Comparison of ENCODE assay signal across 8 cellular contexts in genomic region chr17:65560628-65561371, GRCh38. TPM values are rescaled to one million over a fixed set of nuclear protein-coding genes. Genes with fewer than 3 reads are reported as not detected.
DNase-seq lines count a peak whose midpoint lies in the region; ATAC-seq and TF ChIP-seq lines count a peak whose summit lies in the region.

No MANE protein-coding gene starts in this region.

- peaks cover 6% of the 10 kb centered on the region; the same call in 1 of the 2 replicates for H3K36me3 ChIP-seq in SK-N-MC (ENCODE audit: insufficient read depth, low read length)
- H3K36me3 ChIP-seq in osteoblast (ENCODE audit: insufficient read depth, low read length), result peaks cover 2% of the 10 kb centered on the region

- H3K27me3 ChIP-seq in osteoblast (ENCODE audit: insufficient read depth, low read length), result no peaks in the 10 kb centered on the region

- peak; percentile 31 for ATAC-seq in GM19452 (IDR thresholded peaks at IDR 0.05; ENCODE audit: unreplicated experiment)

- no peaks in the 10 kb centered on the region for H3K9me3 Mint-ChIP-seq in activated naive CD8-positive, alpha-beta T cell treated with anti-CD3 and anti-CD28 coated beads for 36 hours

- H3K27ac ChIP-seq in SK-N-MC (peak overlapping the region; percentile 87; the same call in 1 of the 2 replicates), osteoblast (ENCODE audit: low read depth, low read length) (peak overlapping the region; percentile 76)

- no peaks in the 10 kb centered on the region for H3K27me3 Mint-ChIP-seq in activated naive CD8-positive, alpha-beta T cell treated with anti-CD3 and anti-CD28 coated beads for 36 hours

- intact Hi-C loops in head of caudate nucleus (cut with DNase I), result no loop called here

- H3K9ac ChIP-seq in SK-N-MC (ENCODE audit: insufficient read length), result peak overlapping the region; percentile 80

- H3K4me3 ChIP-seq in AG09309 (ENCODE audit: control insufficient read depth, low read depth, low read length), result peak overlapping the region; percentile 55
- H3K4me3 ChIP-seq in SK-N-MC, result peak overlapping the region; percentile 94
- H3K4me3 ChIP-seq in osteoblast (ENCODE audit: insufficient read depth, low read length), result peak overlapping the region; percentile 79

- no peaks in the 10 kb centered on the region for H3K9me3 ChIP-seq in SK-N-MC (ENCODE audit: low read depth, low read length)
- no peaks in the 10 kb centered on the region for H3K9me3 ChIP-seq in osteoblast (ENCODE audit: low read depth, low read length)

- H3K4me1 ChIP-seq in osteoblast (ENCODE audit: insufficient read depth, low read length), result peaks cover 13% of the 10 kb centered on the region

- no peak overlapping the region for H2AFZ ChIP-seq in osteoblast (ENCODE audit: low read length)

- H3K27ac Mint-ChIP-seq in activated naive CD8-positive, alpha-beta T cell treated with anti-CD3 and anti-CD28 coated beads for 36 hours, result no peak overlapping the region

- H3K79me2 ChIP-seq in osteoblast (ENCODE audit: insufficient read depth, low read length), result peaks cover 3% of the 10 kb centered on the region

- no peaks in the 10 kb centered on the region for H3K36me3 Mint-ChIP-seq in activated naive CD8-positive, alpha-beta T cell treated with anti-CD3 and anti-CD28 coated beads for 36 hours

- peaks cover 26% of the 10 kb centered on the region for H3K4me1 Mint-ChIP-seq in activated naive CD8-positive, alpha-beta T cell treated with anti-CD3 and anti-CD28 coated beads for 36 hours

- peaks cover 25% of the 10 kb centered on the region for H4K20me1 ChIP-seq in osteoblast (ENCODE audit: insufficient read depth, low read length)

- peak overlapping the region; percentile 86 for H3K4me2 ChIP-seq in osteoblast (ENCODE audit: insufficient read depth, low read length)

- TF ChIP-seq CTCF in AG09309 (IDR thresholded peaks at IDR 0.05; ENCODE audit: control insufficient read depth, insufficient read depth, low read depth, low read length, missing control alignments) (no peak), osteoblast (IDR thresholded peaks at IDR 0.05; ENCODE audit: extremely low read depth, low read depth, low read length) (no peak)

- DNase-seq in AG09309 (ENCODE audit: low read depth) (peak; percentile 32), Kasumi-1 (lab: John Stamatoyannopoulos, UW) (peak; percentile 72 to 76), SK-N-MC (ENCODE audit: low read depth, low spot score) (no peak), head of caudate nucleus (peak; percentile 57 to 90 (median 77)), osteoblast (ENCODE audit: insufficient read length, low spot score, missing footprints) (peak; percentile 98), superior temporal gyrus (ENCODE audit: extremely low spot score) (peak; percentile 74)
- DNase-seq in activated naive CD8-positive, alpha-beta T cell treated with anti-CD3 and anti-CD28 coated beads for 36 hours, result peak; percentile 77

- H3K4me3 Mint-ChIP-seq in activated naive CD8-positive, alpha-beta T cell treated with anti-CD3 and anti-CD28 coated beads for 36 hours, result peak overlapping the region; percentile 47

RNA-seq across cellular contexts. Expression of gene AXIN2, which starts 0.6 kb away (rescaled TPM):
- total RNA-seq in activated naive CD8-positive, alpha-beta T cell treated with anti-CD3 and anti-CD28 coated beads for 36 hours, result 1 to 10 TPM; 1.5 to 1.6 TPM
- 2.9 and 5.1 TPM in 2 replicates for total RNA-seq in osteoblast
